In genomic region chr13:114151565-114152284, GRCh38 we compare ENCODE assay signal across 10 cellular contexts. TPM values are rescaled to one million over a fixed set of nuclear protein-coding genes. Genes with fewer than 3 reads are reported as not detected.
DNase-seq lines count a peak whose midpoint lies in the region; TF ChIP-seq lines count a peak whose summit lies in the region.
"Had no signal": no experiment of that assay in that cellular context is flagged by ENCODE, and none has a peak within 500 bp of the region (broad histone marks: within the 10 kb centered on the region; RNA-seq: fewer than 3 reads in every experiment).

No MANE protein-coding gene starts in this region.

- H3K27me3 ChIP-seq in Karpas-422 (ENCODE audit: low read length): no peaks in the 10 kb centered on the region

- H3K4me1 ChIP-seq in Karpas-422 (ENCODE audit: low read length): no peaks in the 10 kb centered on the region

- H3K9me3 ChIP-seq in Karpas-422 (ENCODE audit: low read length): no peaks in the 10 kb centered on the region

- no peaks in the 10 kb centered on the region for H4K20me1 ChIP-seq in Karpas-422 (ENCODE audit: insufficient read depth, low read depth, low read length)

- no peak for TF ChIP-seq POLR2A in erythroblast (IDR thresholded peaks at IDR 0.05; ENCODE audit: low read length)

- no peaks in the 10 kb centered on the region for H3K36me3 ChIP-seq in Karpas-422 (ENCODE audit: insufficient read depth, low read length)

- H3K9me2 ChIP-seq in Karpas-422 (replicated peaks; ENCODE audit: insufficient read depth, low read length): no peaks in the 10 kb centered on the region

- no peak overlapping the region for H3K9ac ChIP-seq in Karpas-422 (ENCODE audit: low read length)
- H3K9ac ChIP-seq: KMS-11 had no signal

- no peak overlapping the region for H2AFZ ChIP-seq in Karpas-422 (ENCODE audit: low read length)

- H3K4me3 ChIP-seq in Karpas-422 (ENCODE audit: low read length): no peak overlapping the region

- H3K79me2 ChIP-seq in Karpas-422 (ENCODE audit: low read length): no peaks in the 10 kb centered on the region

- no peak overlapping the region for H3K27ac ChIP-seq in Karpas-422 (ENCODE audit: low read length)
- H3K27ac ChIP-seq: KMS-11 had no signal

- H3K4me2 ChIP-seq in Karpas-422 (ENCODE audit: low read depth, low read length, poor library complexity, severe bottlenecking): no peak overlapping the region
- H3K4me2 ChIP-seq: KMS-11 had no signal

- DNase-seq in COLO668 (lab: John Stamatoyannopoulos, UW; ENCODE audit: unreplicated experiment) (peak; percentile 76), NCI-H2196 treated with DMSO at 0.1 percent for 48 hours (lab: John Stamatoyannopoulos, UW; ENCODE audit: unreplicated experiment) (peak; percentile 44), midbrain (lab: John Stamatoyannopoulos, UW) (peak; percentile 25), cerebellum (ENCODE audit: low spot score) (no peak), kidney glomerular epithelial cell (lab: John Stamatoyannopoulos, UW) (no peak), Karpas-422 (no peak), erythroblast (lab: John Stamatoyannopoulos, UW) (no peak)
- peak; percentile 62 for DNase-seq in activated naive CD4-positive, alpha-beta T cell treated with Interleukin-2 at 50 U/mL for 16 hours

RNA-seq across cellular contexts. Expression of gene RASA3, which starts 19.3 kb away (rescaled TPM):
- 19.1 TPM for total RNA-seq in cerebellum
- 0.56 and 2.4 TPM in 2 replicates for total RNA-seq in Karpas-422 (2014; rRNA removed; shearing (Covaris generic); ENCODE audit: low replicate concordance)

RNA-seq across cellular contexts. Expression of gene CFAP97D2, which starts 27.3 kb away (rescaled TPM):
- total RNA-seq in cerebellum: not detected
- total RNA-seq in Karpas-422 (2014; rRNA removed; shearing (Covaris generic); ENCODE audit: low replicate concordance): not detected in 2 replicates
- total RNA-seq: lower leg skin had no signal

Comparison
In these comparisons a context has a peak if more than half of its experiments do, and no peak if none do; other contexts are left out.
1. DNase-seq: peak in COLO668 (single experiment), NCI-H2196 treated with DMSO at 0.1 percent for 48 hours (single experiment), activated naive CD4-positive, alpha-beta T cell treated with Interleukin-2 at 50 U/mL for 16 hours (single experiment) and midbrain (single experiment); none in cerebellum (single experiment), kidney glomerular epithelial cell (single experiment), Karpas-422 (single experiment) and erythroblast (0 of 2).